Comparison of ENCODE assay signal across 8 cellular contexts in the genomic region with DNA sequence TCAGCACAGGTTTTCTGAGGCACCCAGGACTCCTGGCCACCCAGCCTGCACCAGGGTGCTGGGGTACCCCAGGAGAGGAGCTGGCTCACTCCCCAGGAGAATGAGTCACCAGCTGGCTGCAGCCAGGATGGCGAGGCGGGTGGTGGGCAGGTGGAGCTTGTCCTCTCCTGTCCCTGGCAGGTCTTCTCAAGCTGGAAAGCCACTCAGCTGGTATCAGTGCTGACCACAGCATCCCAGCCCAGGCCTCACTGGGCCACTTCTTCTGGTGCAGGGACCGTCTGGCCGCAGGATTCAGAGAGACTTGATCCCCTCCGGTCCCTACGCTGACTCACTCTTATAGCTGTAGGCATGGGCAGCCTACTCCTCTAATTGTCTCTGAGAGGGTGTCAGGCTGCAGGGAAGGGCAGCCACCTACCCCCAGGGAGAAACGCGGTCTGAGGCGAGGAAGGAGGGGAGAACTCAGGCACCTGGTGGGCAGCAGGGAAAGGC. TPM values are rescaled to one million over a fixed set of nuclear protein-coding genes. Genes with fewer than 3 reads are reported as not detected.
DNase-seq lines count a peak whose midpoint lies in the region; ATAC-seq and TF ChIP-seq lines count a peak whose summit lies in the region.

No MANE protein-coding gene starts in this region.

- TF ChIP-seq RAD21 in liver (IDR thresholded peaks at IDR 0.05) = no peak

- H3K4me1 ChIP-seq in liver (ENCODE audit: control insufficient read depth in 4 of 4, insufficient read depth in 4 of 4, low read length in 3 of 4) = peaks cover 4 to 19% (median 17%) of the 10 kb centered on the region in 4 donors

- H3K36me3 Mint-ChIP-seq in activated CD4-positive, alpha-beta memory T cell treated with anti-CD3 and anti-CD28 coated beads, Interleukin-2, amount 10 ng/mL, durations not matched to agents 7 days and 5 days (ENCODE audit: low read depth) = no peaks in the 10 kb centered on the region

- no peak overlapping the region for H3K4me3 Mint-ChIP-seq in activated CD4-positive, alpha-beta memory T cell treated with anti-CD3 and anti-CD28 coated beads, Interleukin-2, amount 10 ng/mL, durations not matched to agents 7 days and 5 days

- no peaks in the 10 kb centered on the region for H3K9me3 Mint-ChIP-seq in activated CD4-positive, alpha-beta memory T cell treated with anti-CD3 and anti-CD28 coated beads, Interleukin-2, amount 10 ng/mL, durations not matched to agents 7 days and 5 days

- no peak overlapping the region for H3K4me3 ChIP-seq in liver (ENCODE audit: low read depth in 1 of 3, low read length in 3 of 3)

- ATAC-seq in HG03045 (IDR thresholded peaks at IDR 0.05; ENCODE audit: unreplicated experiment) = peak; percentile 8

- no peak overlapping the region for H3K9ac ChIP-seq in liver (ENCODE audit: low read depth in 1 of 2, low read length in 2 of 2)

- DNase-seq in Caki2 (ENCODE audit: low read depth) (peak; percentile 50), amygdala (lab: John Stamatoyannopoulos, UW) (peak in 46 of 56 donors; percentile 40 to 86 (median 74)), HEK293T (ENCODE audit: extremely low spot score) (no peak), GM10266 (ENCODE audit: extremely low spot score) (no peak)
- DNase-seq in stimulated activated CD4-positive, alpha-beta T cell treated with anti-CD3 and anti-CD28 coated beads, Interleukin-4, amount 100 ng/mL, for 1 hour = no peak
- DNase-seq in activated CD4-positive, alpha-beta memory T cell treated with anti-CD3 and anti-CD28 coated beads, Interleukin-2, amount 10 ng/mL, durations not matched to agents 7 days and 5 days = no peak

- peak overlapping the region; percentile 48 to 65 for H3K27ac ChIP-seq in liver (ENCODE audit: low read depth in 1 of 2, low read length in 2 of 2)

- H3K36me3 ChIP-seq in liver (ENCODE audit: control insufficient read depth in 4 of 4, insufficient read depth in 3 of 4, low read depth in 1 of 4, low read length in 3 of 4) = no peaks in the 10 kb centered on the region

- H3K27me3 Mint-ChIP-seq in activated CD4-positive, alpha-beta memory T cell treated with anti-CD3 and anti-CD28 coated beads, Interleukin-2, amount 10 ng/mL, durations not matched to agents 7 days and 5 days = no peaks in the 10 kb centered on the region

- POLR2A ChIA-PET in HEK293T (lab: Yijun Ruan, JAX) = no interaction called here
- POLR2A ChIA-PET in activated CD4-positive, alpha-beta memory T cell treated with anti-CD3 and anti-CD28 coated beads, Interleukin-2, amount 10 ng/mL, durations not matched to agents 7 days and 5 days (lab: Charles Lee) = interaction anchor here (1.4 kb wide), 1 partner anchor 21 kb away, joined by 3 read pairs; no protein-coding TSS in a partner anchor

- H3K9me3 ChIP-seq in liver (ENCODE audit: control insufficient read depth in 4 of 4, low read length in 3 of 4) = no peaks in the 10 kb centered on the region

- no peaks in the 10 kb centered on the region for H3K27me3 ChIP-seq in liver (ENCODE audit: control insufficient read depth in 4 of 4, insufficient read depth in 4 of 4, low read length in 3 of 4)

- CTCF ChIA-PET in HEK293T (lab: Yijun Ruan, JAX) = no interaction called here
- CTCF ChIA-PET in activated CD4-positive, alpha-beta memory T cell treated with anti-CD3 and anti-CD28 coated beads, Interleukin-2, amount 10 ng/mL, durations not matched to agents 7 days and 5 days (lab: Charles Lee) = interaction anchor here (1.2 kb wide), 1 partner anchor 8 kb away, joined by 4 read pairs; no protein-coding TSS in a partner anchor

- 63% methylated on average over 9 of the region's 9 CpGs for WGBS in liver

- H3K27ac Mint-ChIP-seq in activated CD4-positive, alpha-beta memory T cell treated with anti-CD3 and anti-CD28 coated beads, Interleukin-2, amount 10 ng/mL, durations not matched to agents 7 days and 5 days = no peak overlapping the region

- peaks cover 15% of the 10 kb centered on the region for H3K4me1 Mint-ChIP-seq in activated CD4-positive, alpha-beta memory T cell treated with anti-CD3 and anti-CD28 coated beads, Interleukin-2, amount 10 ng/mL, durations not matched to agents 7 days and 5 days

- TF ChIP-seq CTCF in liver (IDR thresholded peaks at IDR 0.05; ENCODE audit: low read depth, low read length, missing input control) (no peak), GM10266 (IDR thresholded peaks at IDR 0.05; ENCODE audit: control insufficient read depth, insufficient read depth, low read depth, missing control alignments) (no peak)

- in situ Hi-C loops in Caki2 (cut with HindIII; ENCODE audit: low pct_unique_long_range_greater_than_20kb, low sequenced_read_pairs) = no loop called here

TF ChIP-seq in liver, 16 proteins besides CTCF, POLR2A, EP300 and RAD21 (continues in another document):
- TF ChIP-seq RXRA (IDR thresholded peaks at IDR 0.05) = peak in 1 of 2 donors; percentile 25
- TF ChIP-seq EGR1 (IDR thresholded peaks at IDR 0.05; ENCODE audit: low read depth in 2 of 2) = no peak
- peak; percentile 91 to 97 for TF ChIP-seq JUND (IDR thresholded peaks at IDR 0.05)
- TF ChIP-seq FOXA2 (IDR thresholded peaks at IDR 0.05) = no peak
- TF ChIP-seq, protein P1, sequence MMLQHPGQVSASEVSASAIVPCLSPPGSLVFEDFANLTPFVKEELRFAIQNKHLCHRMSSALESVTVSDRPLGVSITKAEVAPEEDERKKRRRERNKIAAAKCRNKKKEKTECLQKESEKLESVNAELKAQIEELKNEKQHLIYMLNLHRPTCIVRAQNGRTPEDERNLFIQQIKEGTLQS (IDR thresholded peaks at IDR 0.05) = peak; percentile 89
- TF ChIP-seq HNF4A (conservative IDR thresholded peaks at IDR 0.05) = peak in 1 of 2 donors; percentile 27

TF ChIP-seq in HEK293T, 16 proteins besides CTCF, POLR2A, EP300 and RAD21:
- TF ChIP-seq CTBP1 (IDR thresholded peaks at IDR 0.05; ENCODE audit: borderline replicate concordance) = no peak
- TF ChIP-seq LEF1 (IDR thresholded peaks at IDR 0.05; ENCODE audit: borderline replicate concordance) = no peak
- no peak for TF ChIP-seq HDGF (IDR thresholded peaks at IDR 0.05; ENCODE audit: borderline replicate concordance)
- no peak for TF ChIP-seq SUZ12 (IDR thresholded peaks at IDR 0.05)
- TF ChIP-seq, protein P2, sequence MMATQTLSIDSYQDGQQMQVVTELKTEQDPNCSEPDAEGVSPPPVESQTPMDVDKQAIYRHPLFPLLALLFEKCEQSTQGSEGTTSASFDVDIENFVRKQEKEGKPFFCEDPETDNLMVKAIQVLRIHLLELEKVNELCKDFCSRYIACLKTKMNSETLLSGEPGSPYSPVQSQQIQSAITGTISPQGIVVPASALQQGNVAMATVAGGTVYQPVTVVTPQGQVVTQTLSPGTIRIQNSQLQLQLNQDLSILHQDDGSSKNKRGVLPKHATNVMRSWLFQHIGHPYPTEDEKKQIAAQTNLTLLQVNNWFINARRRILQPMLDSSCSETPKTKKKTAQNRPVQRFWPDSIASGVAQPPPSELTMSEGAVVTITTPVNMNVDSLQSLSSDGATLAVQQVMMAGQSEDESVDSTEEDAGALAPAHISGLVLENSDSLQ (IDR thresholded peaks at IDR 0.05) = no peak
- TF ChIP-seq FOXK2 (IDR thresholded peaks at IDR 0.05) = no peak
- TF ChIP-seq ZNF384 (IDR thresholded peaks at IDR 0.05) = no peak
- TF ChIP-seq ARNT (IDR thresholded peaks at IDR 0.05) = no peak
- no peak for TF ChIP-seq FOXA1 (IDR thresholded peaks at IDR 0.05)
TF ChIP-seq in HEK293T: peak in this region for 0.

RNA-seq across cellular contexts. Expression of a gene that starts 22.2 kb away (rescaled TPM):
- total RNA-seq in Caki2 (2014; rRNA removed; shearing (Covaris generic); ENCODE audit: low replicate concordance) = 6.0 and 13.1 TPM in 2 replicates
- 1 to 10 TPM; 1.1 to 6.2 TPM for total RNA-seq in liver
- polyA plus RNA-seq in liver = 1 to 10 TPM; 3.0 to 4.6 TPM
- total RNA-seq in activated CD4-positive, alpha-beta memory T cell treated with anti-CD3 and anti-CD28 coated beads, Interleukin-2, amount 10 ng/mL, durations not matched to agents 7 days and 5 days = 10 to 100 TPM; 14.9 to 15.0 TPM

RNA-seq across cellular contexts. Expression of a gene that starts 34.0 kb away (rescaled TPM):
- 5.8 TPM in 1 of 2 replicates, not detected in the other for total RNA-seq in Caki2 (2014; rRNA removed; shearing (Covaris generic); ENCODE audit: low replicate concordance)
- total RNA-seq in liver = not detected
- under 1 TPM; 0.05 to 0.18 TPM for polyA plus RNA-seq in liver
- total RNA-seq in activated CD4-positive, alpha-beta memory T cell treated with anti-CD3 and anti-CD28 coated beads, Interleukin-2, amount 10 ng/mL, durations not matched to agents 7 days and 5 days = not detected

Comparison
In these comparisons a context has a peak if more than half of its experiments do, and no peak if none do; other contexts are left out.
1. DNase-seq: peak in Caki2 (single experiment) and amygdala (46 of 56); none in HEK293T (single experiment), stimulated activated CD4-positive, alpha-beta T cell treated with anti-CD3 and anti-CD28 coated beads, Interleukin-4, amount 100 ng/mL, for 1 hour (single experiment), GM10266 (single experiment) and activated CD4-positive, alpha-beta memory T cell treated with anti-CD3 and anti-CD28 coated beads, Interleukin-2, amount 10 ng/mL, durations not matched to agents 7 days and 5 days (single experiment).